Comparison of ENCODE assay signal across 8 cellular contexts in the genomic region with DNA sequence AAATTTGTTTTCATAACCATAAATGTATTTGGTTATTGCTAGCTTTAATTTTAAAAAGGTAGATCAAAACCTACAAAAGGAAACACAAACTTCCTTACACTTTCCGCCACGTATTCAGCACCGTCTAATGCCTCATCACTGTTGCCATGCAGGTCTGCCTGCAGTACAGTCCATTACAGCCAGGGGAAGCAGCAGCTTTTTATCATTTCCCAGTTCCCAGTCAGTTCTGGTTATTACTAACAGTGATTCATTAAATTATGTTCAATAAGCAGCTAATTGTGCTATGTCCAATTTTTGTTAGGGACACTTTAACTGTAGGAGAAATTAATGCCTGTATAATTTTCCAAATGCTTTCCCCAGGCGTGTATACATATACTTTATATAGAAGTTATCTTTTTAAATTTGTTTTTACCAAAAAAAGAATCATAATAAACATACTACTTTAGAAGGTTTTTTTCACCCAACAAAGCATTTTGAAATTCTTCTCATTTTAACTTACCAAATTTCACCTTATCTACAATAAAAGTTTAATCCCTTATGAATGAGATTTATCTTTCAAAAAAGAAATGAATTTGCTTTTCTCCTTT.
DNase-seq lines count a peak whose midpoint lies in the region; ATAC-seq, FAIRE-seq and TF ChIP-seq lines count a peak whose summit lies in the region.

No MANE protein-coding gene starts in this region.

- no peaks in the 10 kb centered on the region for H3K27me3 ChIP-seq in Peyer's patch
- H3K27me3 ChIP-seq in left ventricle myocardium inferior (ENCODE audit: low read depth): no peaks in the 10 kb centered on the region
- no peaks in the 10 kb centered on the region for H3K27me3 ChIP-seq in sigmoid colon

- TF ChIP-seq EP300 in sigmoid colon (IDR thresholded peaks at IDR 0.05): no peak

- H3K4me3 ChIP-seq in Peyer's patch: no peak overlapping the region
- no peak overlapping the region for H3K4me3 ChIP-seq in left ventricle myocardium inferior
- no peak overlapping the region for H3K4me3 ChIP-seq in sigmoid colon

- TF ChIP-seq CTCF in Peyer's patch (IDR thresholded peaks at IDR 0.05) (peak; percentile 76 to 98 (median 92)), left ventricle myocardium inferior (IDR thresholded peaks at IDR 0.05; ENCODE audit: borderline replicate concordance) (peak; percentile 96), sigmoid colon (IDR thresholded peaks at IDR 0.05) (peak; percentile 84 to 99 (median 93))

- intact Hi-C loops in left ventricle myocardium inferior (cut with micrococcal nuclease): loop anchor here (10.0 kb wide), 1 partner anchor 130 kb away; a partner anchor contains a TSS
- intact Hi-C loops in sigmoid colon (cut with DNase I): loop anchor here (1.0 to 10.0 kb wide), 2 partner anchors 130 to 220 kb away; no protein-coding TSS in a partner anchor

- ATAC-seq in HG03175 (IDR thresholded peaks at IDR 0.05; ENCODE audit: unreplicated experiment): peak; percentile 96
- peak; percentile 96 for ATAC-seq in activated naive CD8-positive, alpha-beta T cell treated with anti-CD3 and anti-CD28 coated beads, Interleukin-2, amount 50 U/mL, for 24 hours

- H3K4me3 Mint-ChIP-seq in activated naive CD8-positive, alpha-beta T cell treated with anti-CD3 and anti-CD28 coated beads, Interleukin-2, amount 50 U/mL, for 24 hours: no peak overlapping the region

- H3K27ac ChIP-seq in Peyer's patch (peak overlapping the region in 3 of 4 donors; percentile 37 to 80 (median 76)), left ventricle myocardium inferior (replicated peaks) (peak overlapping the region; percentile 77), sigmoid colon (peak overlapping the region; percentile 79 to 83 (median 80))

- FAIRE-seq in GM19239 (lab: Jason Lieb, UNC): peak; percentile 96

- no peak overlapping the region for H3K27ac Mint-ChIP-seq in activated naive CD8-positive, alpha-beta T cell treated with anti-CD3 and anti-CD28 coated beads, Interleukin-2, amount 50 U/mL, for 24 hours

- H3K27me3 Mint-ChIP-seq in activated naive CD8-positive, alpha-beta T cell treated with anti-CD3 and anti-CD28 coated beads, Interleukin-2, amount 50 U/mL, for 24 hours: peaks cover 2% of the 10 kb centered on the region

- H3K4me1 Mint-ChIP-seq in activated naive CD8-positive, alpha-beta T cell treated with anti-CD3 and anti-CD28 coated beads, Interleukin-2, amount 50 U/mL, for 24 hours: peaks cover 41% of the 10 kb centered on the region

- H3K9me3 ChIP-seq in Peyer's patch (no peaks in the 10 kb centered on the region), left ventricle myocardium inferior (replicated peaks) (no peaks in the 10 kb centered on the region), sigmoid colon (no peaks in the 10 kb centered on the region)

- DNase-seq in Caki2 (ENCODE audit: low read depth) (peak; percentile 73), GM19239 (ENCODE audit: insufficient read length, low spot score) (peak; percentile 22), Peyer's patch (peak in 2 of 3 donors; percentile 60 to 87), left ventricle myocardium inferior (peak; percentile 50), sigmoid colon (peak; percentile 76), 8988T (no peak)
- DNase-seq in activated naive CD8-positive, alpha-beta T cell treated with anti-CD3 and anti-CD28 coated beads, Interleukin-2, amount 50 U/mL, for 24 hours: peak; percentile 44

- TF ChIP-seq POLR2A in Peyer's patch (IDR thresholded peaks at IDR 0.05): no peak
- no peak for TF ChIP-seq POLR2A in sigmoid colon (IDR thresholded peaks at IDR 0.05)

- 38% methylated on average over 4 of the region's 4 CpGs for WGBS in sigmoid colon, 2 donors

- in situ Hi-C loops in Caki2 (cut with HindIII; ENCODE audit: low pct_unique_long_range_greater_than_20kb, low sequenced_read_pairs): no loop called here

- H3K36me3 ChIP-seq in Peyer's patch (no peaks in the 10 kb centered on the region), left ventricle myocardium inferior (no peaks in the 10 kb centered on the region), sigmoid colon (no peaks in the 10 kb centered on the region)

- no peaks in the 10 kb centered on the region for H3K36me3 Mint-ChIP-seq in activated naive CD8-positive, alpha-beta T cell treated with anti-CD3 and anti-CD28 coated beads, Interleukin-2, amount 50 U/mL, for 24 hours (ENCODE audit: low read depth)

- no peaks in the 10 kb centered on the region for H3K9me3 Mint-ChIP-seq in activated naive CD8-positive, alpha-beta T cell treated with anti-CD3 and anti-CD28 coated beads, Interleukin-2, amount 50 U/mL, for 24 hours

- H3K4me1 ChIP-seq in Peyer's patch (peaks cover 0 to 33% (median 0%) of the 10 kb centered on the region in 4 donors), left ventricle myocardium inferior (peaks cover 33% of the 10 kb centered on the region), sigmoid colon (peaks cover 0 to 23% (median 18%) of the 10 kb centered on the region in 4 donors)
